9 cellular contexts compared by ENCODE assay signal in genomic region chr1:91754348-91754747, GRCh38.
DNase-seq lines count a peak whose midpoint lies in the region; ATAC-seq, FAIRE-seq and TF ChIP-seq lines count a peak whose summit lies in the region.
"Had no signal": no experiment of that assay in that cellular context is flagged by ENCODE, and none has a peak within 500 bp of the region (broad histone marks: within the 10 kb centered on the region; RNA-seq: fewer than 3 reads in every experiment).

No MANE protein-coding gene starts in this region.

- H3K36me3 Mint-ChIP-seq in activated naive CD4-positive, alpha-beta T cell treated with anti-CD3 and anti-CD28 coated beads, Interleukin-2, amount 10 ng/mL, durations not matched to agents 7 days and 5 days: peaks cover 18% of the 10 kb centered on the region
- H3K36me3 Mint-ChIP-seq in CD14-positive monocyte: no peaks in the 10 kb centered on the region
- H3K36me3 Mint-ChIP-seq: IgD-negative memory B cell had no signal

- no peak overlapping the region for H3K4me3 Mint-ChIP-seq in activated naive CD4-positive, alpha-beta T cell treated with anti-CD3 and anti-CD28 coated beads, Interleukin-2, amount 10 ng/mL, durations not matched to agents 7 days and 5 days
- no peak overlapping the region for H3K4me3 Mint-ChIP-seq in CD14-positive monocyte
- H3K4me3 Mint-ChIP-seq: IgD-negative memory B cell had no signal

- no peaks in the 10 kb centered on the region for H3K27me3 Mint-ChIP-seq in activated naive CD4-positive, alpha-beta T cell treated with anti-CD3 and anti-CD28 coated beads, Interleukin-2, amount 10 ng/mL, durations not matched to agents 7 days and 5 days
- peaks cover 0 to 2% (median 0%) of the 10 kb centered on the region in 3 donors for H3K27me3 Mint-ChIP-seq in CD14-positive monocyte (ENCODE audit: low read depth in 3 of 3)
- H3K27me3 Mint-ChIP-seq: IgD-negative memory B cell had no signal

- H3K4me3 ChIP-seq in sigmoid colon: no peak overlapping the region

- peaks cover 25% of the 10 kb centered on the region for H3K4me1 Mint-ChIP-seq in activated naive CD4-positive, alpha-beta T cell treated with anti-CD3 and anti-CD28 coated beads, Interleukin-2, amount 10 ng/mL, durations not matched to agents 7 days and 5 days
- H3K4me1 Mint-ChIP-seq in CD14-positive monocyte: no peaks in the 10 kb centered on the region

- no peak for TF ChIP-seq CTCF in sigmoid colon (IDR thresholded peaks at IDR 0.05)
- no peak for TF ChIP-seq CTCF in CD14-positive monocyte (IDR thresholded peaks at IDR 0.05)

- DNase-seq in activated naive CD4-positive, alpha-beta T cell treated with anti-CD3 and anti-CD28 coated beads, Interleukin-2, amount 10 ng/mL, durations not matched to agents 7 days and 5 days: no peak
- DNase-seq in sigmoid colon (peak; percentile 21), GM19239 (ENCODE audit: insufficient read length, low spot score) (no peak), left colon (no peak), NCI-H345 (lab: John Stamatoyannopoulos, UW) (no peak), CD14-positive monocyte (ENCODE audit: low spot score) (no peak)

- H3K9me3 Mint-ChIP-seq in activated naive CD4-positive, alpha-beta T cell treated with anti-CD3 and anti-CD28 coated beads, Interleukin-2, amount 10 ng/mL, durations not matched to agents 7 days and 5 days: no peaks in the 10 kb centered on the region
- no peaks in the 10 kb centered on the region for H3K9me3 Mint-ChIP-seq in CD14-positive monocyte
- H3K9me3 Mint-ChIP-seq: IgD-negative memory B cell had no signal

- no peak for TF ChIP-seq POLR2A in sigmoid colon (IDR thresholded peaks at IDR 0.05)

- FAIRE-seq in GM19239 (lab: Jason Lieb, UNC): no peak

- ATAC-seq in GM19035 (IDR thresholded peaks at IDR 0.05; ENCODE audit: unreplicated experiment) (peak; percentile 60), HG02852 (IDR thresholded peaks at IDR 0.05; ENCODE audit: unreplicated experiment) (peak; percentile 73), left colon (no peak)

- H3K27ac ChIP-seq in sigmoid colon: peak overlapping the region; percentile 59 to 79 (median 75)

- H3K27me3 ChIP-seq in sigmoid colon: no peaks in the 10 kb centered on the region

- H3K4me1 ChIP-seq in sigmoid colon: peaks cover 0 to 87% (median 80%) of the 10 kb centered on the region in 4 donors

- no peak for TF ChIP-seq EP300 in sigmoid colon (IDR thresholded peaks at IDR 0.05)

- 72 to 75% methylated on average over 3 of the region's 3 CpGs for WGBS in sigmoid colon, 2 donors

- H3K36me3 ChIP-seq in sigmoid colon: no peaks in the 10 kb centered on the region

- CTCF ChIA-PET in activated naive CD4-positive, alpha-beta T cell treated with anti-CD3 and anti-CD28 coated beads, Interleukin-2, amount 10 ng/mL, durations not matched to agents 7 days and 5 days (lab: Charles Lee): no interaction called here

- intact Hi-C loops in sigmoid colon (cut with DNase I) (no loop called here), left colon (cut with DNase I, micrococcal nuclease) (no loop called here), CD14-positive monocyte (cut with micrococcal nuclease) (no loop called here)

- H3K9me3 ChIP-seq in sigmoid colon: no peaks in the 10 kb centered on the region

- H3K27ac Mint-ChIP-seq in activated naive CD4-positive, alpha-beta T cell treated with anti-CD3 and anti-CD28 coated beads, Interleukin-2, amount 10 ng/mL, durations not matched to agents 7 days and 5 days: peak overlapping the region; percentile 12
- H3K27ac Mint-ChIP-seq in CD14-positive monocyte: no peak overlapping the region
- H3K27ac Mint-ChIP-seq: IgD-negative memory B cell had no signal
